ENCODE assay signal across 1 cellular context in genomic region chr12:117972341-117972740, GRCh38.
TF ChIP-seq lines count a peak whose summit lies in the region.

No MANE protein-coding gene starts in this region.

TF ChIP-seq in HepG2, 621 proteins besides CTCF, POLR2A, EP300 and RAD21 (continued from another document):
- TF ChIP-seq, protein P1, sequence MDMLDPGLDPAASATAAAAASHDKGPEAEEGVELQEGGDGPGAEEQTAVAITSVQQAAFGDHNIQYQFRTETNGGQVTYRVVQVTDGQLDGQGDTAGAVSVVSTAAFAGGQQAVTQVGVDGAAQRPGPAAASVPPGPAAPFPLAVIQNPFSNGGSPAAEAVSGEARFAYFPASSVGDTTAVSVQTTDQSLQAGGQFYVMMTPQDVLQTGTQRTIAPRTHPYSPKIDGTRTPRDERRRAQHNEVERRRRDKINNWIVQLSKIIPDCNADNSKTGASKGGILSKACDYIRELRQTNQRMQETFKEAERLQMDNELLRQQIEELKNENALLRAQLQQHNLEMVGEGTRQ (IDR thresholded peaks at IDR 0.05; ENCODE audit: low read depth, low read length), result 0 out of 2 replicates have a peak, but pooled peaks have one; percentile 12
- TF ChIP-seq, protein P1 (CRISPR knock-in tag; IDR thresholded peaks at IDR 0.05; ENCODE audit: borderline replicate concordance), result no peak
- no peak for TF ChIP-seq ZNF205 (CRISPR knock-in tag; IDR thresholded peaks at IDR 0.05)
- TF ChIP-seq REXO4 (CRISPR knock-in tag; IDR thresholded peaks at IDR 0.05; ENCODE audit: borderline replicate concordance), result no peak
